ENCODE assay signal across 9 cellular contexts in genomic region chr3:141305436-141305835, GRCh38.
DNase-seq lines count a peak whose midpoint lies in the region; ATAC-seq and TF ChIP-seq lines count a peak whose summit lies in the region.
"Had no signal": no experiment of that assay in that cellular context is flagged by ENCODE, and none has a peak within 500 bp of the region (broad histone marks: within the 10 kb centered on the region; RNA-seq: fewer than 3 reads in every experiment).

No MANE protein-coding gene starts in this region.

- POLR2A ChIA-PET in activated CD4-positive, alpha-beta T cell treated with anti-CD3 and anti-CD28 coated beads for 36 hours (lab: Charles Lee): no interaction called here

- H2AFZ ChIP-seq in KMS-11 (ENCODE audit: low read depth): no peak overlapping the region

- H3K36me3 Mint-ChIP-seq in activated CD4-positive, alpha-beta T cell treated with anti-CD3 and anti-CD28 coated beads for 36 hours (ENCODE audit: low read depth): peaks cover 2% of the 10 kb centered on the region
- H3K36me3 Mint-ChIP-seq in neural crest cell (ENCODE audit: low read depth): peaks cover 4% of the 10 kb centered on the region
- H3K36me3 Mint-ChIP-seq: CD8-positive, alpha-beta T cell had no signal

- H3K27me3 Mint-ChIP-seq in activated CD4-positive, alpha-beta T cell treated with anti-CD3 and anti-CD28 coated beads for 36 hours: no peaks in the 10 kb centered on the region
- H3K27me3 Mint-ChIP-seq in neural crest cell (ENCODE audit: low read depth): no peaks in the 10 kb centered on the region

- CTCF ChIA-PET in activated CD4-positive, alpha-beta T cell treated with anti-CD3 and anti-CD28 coated beads for 36 hours (lab: Charles Lee): interaction anchor here (0.6 to 8.2 kb wide), 20 partner anchors 12 to 255 kb away, joined by 3 to 111 read pairs (median 4); partner anchors contain the start of gene PXYLP1

- no peaks in the 10 kb centered on the region for H4K20me1 ChIP-seq in KMS-11 (ENCODE audit: insufficient read depth)

- peaks cover 36% of the 10 kb centered on the region for H3K4me1 ChIP-seq in KMS-11 (ENCODE audit: low read depth, poor library complexity, severe bottlenecking)

- H3K79me2 ChIP-seq in KMS-11 (ENCODE audit: insufficient read depth, low read depth): no peaks in the 10 kb centered on the region

- no peaks in the 10 kb centered on the region for H3K27me3 ChIP-seq in KMS-11 (ENCODE audit: insufficient read depth, low read depth)
- no peaks in the 10 kb centered on the region for H3K27me3 ChIP-seq in brain microvascular endothelial cell (replicated peaks)

- in situ Hi-C loops in brain microvascular endothelial cell (cut with HindIII; ENCODE audit: low pct_ligation_motif_present, low sequenced_read_pairs): no loop called here

- peak; percentile 49 for DNase-seq in activated CD4-positive, alpha-beta T cell treated with anti-CD3 and anti-CD28 coated beads for 36 hours
- no peak for DNase-seq in activated CD4-positive, alpha-beta T cell treated with anti-CD3 and anti-CD28 coated beads, Interleukin-2, amount 50 U/mL, for 48 hours
- DNase-seq in brain microvascular endothelial cell (peak; percentile 65), neural crest cell (ENCODE audit: low read depth, low spot score) (no peak), HuH-7.5 (ENCODE audit: low spot score) (no peak), mesenteric fat pad (ENCODE audit: low spot score) (no peak)
- DNase-seq: CD8-positive, alpha-beta T cell had no signal

- H3K4me2 ChIP-seq in KMS-11: no peak overlapping the region

- H3K27ac ChIP-seq in KMS-11 (no peak overlapping the region), brain microvascular endothelial cell (no peak overlapping the region)

- intact Hi-C loops in activated CD4-positive, alpha-beta T cell treated with anti-CD3 and anti-CD28 coated beads for 36 hours (cut with DNase I, micrococcal nuclease): no loop called here

- H3K27ac Mint-ChIP-seq in activated CD4-positive, alpha-beta T cell treated with anti-CD3 and anti-CD28 coated beads for 36 hours: no peak overlapping the region
- H3K27ac Mint-ChIP-seq in neural crest cell (ENCODE audit: unreplicated experiment): no peak overlapping the region
- H3K27ac Mint-ChIP-seq: CD8-positive, alpha-beta T cell had no signal

- no peak for ATAC-seq in activated CD4-positive, alpha-beta T cell treated with anti-CD3 and anti-CD28 coated beads for 36 hours
- ATAC-seq in GM18517 (IDR thresholded peaks at IDR 0.05; ENCODE audit: unreplicated experiment): no peak
- ATAC-seq: CD8-positive, alpha-beta T cell had no signal

- TF ChIP-seq CTCF in KMS-11 (conservative IDR thresholded peaks at IDR 0.05; ENCODE audit: low read depth, low read length): 0 out of 2 replicates have a peak, but pooled peaks have one; percentile 17
- TF ChIP-seq CTCF in brain microvascular endothelial cell (IDR thresholded peaks at IDR 0.05; ENCODE audit: low read depth, low read length, missing control alignments): peak; percentile 58
- peak; percentile 15 for TF ChIP-seq CTCF in neural crest cell (conservative IDR thresholded peaks at IDR 0.05)

- H3K36me3 ChIP-seq in KMS-11 (ENCODE audit: insufficient read depth) (no peaks in the 10 kb centered on the region), brain microvascular endothelial cell (replicated peaks) (no peaks in the 10 kb centered on the region)

- H3K4me3 Mint-ChIP-seq in activated CD4-positive, alpha-beta T cell treated with anti-CD3 and anti-CD28 coated beads for 36 hours: no peak overlapping the region
- no peak overlapping the region for H3K4me3 Mint-ChIP-seq in neural crest cell
- H3K4me3 Mint-ChIP-seq: CD8-positive, alpha-beta T cell had no signal

- H3K4me1 Mint-ChIP-seq in activated CD4-positive, alpha-beta T cell treated with anti-CD3 and anti-CD28 coated beads for 36 hours: peaks cover 52% of the 10 kb centered on the region
- H3K4me1 Mint-ChIP-seq in neural crest cell: peaks cover 5% of the 10 kb centered on the region

- H3K4me3 ChIP-seq in KMS-11 (IDR thresholded peaks at IDR 0.05; ENCODE audit: insufficient read depth, low read depth, low read length) (no peak overlapping the region), brain microvascular endothelial cell (ENCODE audit: low read depth, low read length) (no peak overlapping the region)

- no peaks in the 10 kb centered on the region for H3K9me3 Mint-ChIP-seq in activated CD4-positive, alpha-beta T cell treated with anti-CD3 and anti-CD28 coated beads for 36 hours (ENCODE audit: low read depth)
- no peaks in the 10 kb centered on the region for H3K9me3 Mint-ChIP-seq in neural crest cell
- H3K9me3 Mint-ChIP-seq: CD8-positive, alpha-beta T cell had no signal

- no peak overlapping the region for H3K9ac ChIP-seq in KMS-11

Comparison
In these comparisons a context has a peak if more than half of its experiments do, and no peak if none do; other contexts are left out.
1. DNase-seq: peak in activated CD4-positive, alpha-beta T cell treated with anti-CD3 and anti-CD28 coated beads for 36 hours (single experiment) and brain microvascular endothelial cell (single experiment); none in activated CD4-positive, alpha-beta T cell treated with anti-CD3 and anti-CD28 coated beads, Interleukin-2, amount 50 U/mL, for 48 hours (0 of 2), neural crest cell (single experiment), HuH-7.5 (single experiment) and mesenteric fat pad (single experiment).
2. Peak in every context shown above with its lines, with median percentiles within 50 percentile points of each other: CTCF ChIP-seq.